Comparison of ENCODE assay signal across 23 cellular contexts in the genomic region with DNA sequence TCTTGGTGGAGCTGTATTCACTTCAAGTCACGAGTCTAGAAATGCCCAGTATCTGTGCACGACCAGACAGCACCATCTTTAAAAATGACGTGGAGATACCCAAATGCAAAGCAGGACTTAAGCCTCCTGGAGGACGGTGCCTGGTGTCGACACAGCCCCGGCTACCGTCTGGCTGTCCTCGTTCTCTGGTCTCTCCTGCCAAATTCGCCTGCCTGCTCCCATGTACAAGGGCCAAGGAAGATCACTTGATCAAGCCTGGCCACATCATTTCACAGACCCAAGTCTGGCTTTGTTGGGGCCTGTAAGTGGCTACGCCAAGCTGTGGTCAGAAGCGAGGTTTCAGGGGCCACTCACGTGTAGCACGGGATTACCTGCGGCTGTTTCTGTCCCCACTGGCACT. TPM values are rescaled to one million over a fixed set of nuclear protein-coding genes. Genes with fewer than 3 reads are reported as not detected.
A peak's percentile ranks its signal among the peaks of the same experiment; 100 is the strongest.
DNase-seq lines count a peak whose midpoint lies in the region; ATAC-seq, FAIRE-seq and TF ChIP-seq lines count a peak whose summit lies in the region.
"Had no signal": no experiment of that assay in that cellular context is flagged by ENCODE, and none has a peak within 500 bp of the region (broad histone marks: within the 10 kb centered on the region; RNA-seq: fewer than 3 reads in every experiment).

No MANE protein-coding gene starts in this region.

- H3K9me3 ChIP-seq in HUES48 (ENCODE audit: control insufficient read depth, insufficient read depth, low read length): no peaks in the 10 kb centered on the region
- H3K9me3 ChIP-seq in GM12878 (replicated peaks; ENCODE audit: control insufficient read depth, insufficient read depth, low read length): no peaks in the 10 kb centered on the region
- no peaks in the 10 kb centered on the region for H3K9me3 ChIP-seq in HepG2 (ENCODE audit: low read length)
- H3K9me3 ChIP-seq in CD4-positive, alpha-beta T cell (ENCODE audit: control insufficient read depth, low read length): no peaks in the 10 kb centered on the region
- H3K9me3 ChIP-seq: HAP-1 had no signal

- no peak for ATAC-seq in GM12878
- ATAC-seq in HepG2: no peak
- no peak for ATAC-seq in GM21526 (IDR thresholded peaks at IDR 0.05; ENCODE audit: low FRiP score, unreplicated experiment)
- no peak for ATAC-seq in CD4-positive, alpha-beta T cell (ENCODE audit: poor library complexity)
- ATAC-seq: T-cell had no signal

- no peak overlapping the region for H3K27ac Mint-ChIP-seq in CD4-positive, alpha-beta T cell
- H3K27ac Mint-ChIP-seq: activated naive CD4-positive, alpha-beta T cell treated with anti-CD3 and anti-CD28 coated beads for 36 hours; T-cell had no signal

- peak; percentile 55 for DNase-seq in G401 (ENCODE audit: low spot score)
- DNase-seq in GM12878 (ENCODE audit: low read depth, low spot score): no peak
- DNase-seq in HepG2 (ENCODE audit: low spot score): no peak
- DNase-seq in NCI-H69 (lab: John Stamatoyannopoulos, UW): no peak
- DNase-seq in CD4-positive, alpha-beta T cell: no peak
- no peak for DNase-seq in mesenteric fat pad (ENCODE audit: low spot score)
- DNase-seq: activated CD4-positive, CD25-positive, alpha-beta regulatory T cell treated with anti-CD3 and anti-CD28 coated beads, Interleukin-2, amount 50 U/mL, for 72 hours; activated CD8-positive, alpha-beta memory T cell treated with anti-CD3 and anti-CD28 coated beads for 24 hours; activated naive CD4-positive, alpha-beta T cell treated with anti-CD3 and anti-CD28 coated beads for 36 hours; activated T-cell treated with anti-CD3 and anti-CD28 coated beads, Interleukin-2, amount 50 U/mL, for 48 hours; Calu3; cortex of kidney; EL; NCI-H1105; NCI-H2029; NCI-H226; Right ventricle myocardium superior; T-cell; trophoblast cell had no signal

- H3K4me1 Mint-ChIP-seq in CD4-positive, alpha-beta T cell (ENCODE audit: low read depth): no peaks in the 10 kb centered on the region

- SMC1A ChIA-PET in GM12878 (lab: Charles Lee; ENCODE audit: uncharacterized antibody, unreplicated experiment): interaction anchor here (0.7 to 2.7 kb wide), 2 partner anchors 30 to 314 kb away, joined by 3 to 11 read pairs; no protein-coding TSS in a partner anchor

- RAD21 ChIA-PET in GM12878 (lab: Charles Lee; ENCODE audit: unreplicated experiment): interaction anchor here (0.8 to 2.0 kb wide), 2 partner anchors 29 to 30 kb away, joined by 3 to 10 read pairs; no protein-coding TSS in a partner anchor

- H3K36me3 ChIP-seq in HUES48 (ENCODE audit: control insufficient read depth, insufficient read depth, low read length) (peaks cover 43% of the 10 kb centered on the region), GM12878 (ENCODE audit: control insufficient read depth in 2 of 2, insufficient read depth in 2 of 2, low read length in 1 of 2) (peaks cover 20 to 30% of the 10 kb centered on the region in 2 experiments), HepG2 (replicated peaks in 1 of 2; ENCODE audit: control insufficient read depth in 1 of 2, insufficient read depth in 2 of 2, low read length in 2 of 2) (peaks cover 21 to 45% of the 10 kb centered on the region in 2 experiments)

- H4K20me1 ChIP-seq in GM12878 (ENCODE audit: control insufficient read depth, insufficient read depth) (no peaks in the 10 kb centered on the region; the same call in 1 of the 2 replicates), HepG2 (ENCODE audit: insufficient read depth, low read length) (no peaks in the 10 kb centered on the region)

- FAIRE-seq in GM12878 (lab: Jason Lieb, UNC) (no peak), HepG2 (lab: Jason Lieb, UNC) (peak; percentile 4)

- H3K4me2 ChIP-seq in GM12878 (ENCODE audit: control insufficient read depth, insufficient read depth): no peak overlapping the region
- no peak overlapping the region for H3K4me2 ChIP-seq in HepG2 (ENCODE audit: low read depth, low read length)

- H3K4me1 ChIP-seq in HUES48 (ENCODE audit: control insufficient read depth, insufficient read depth, low read length) (no peaks in the 10 kb centered on the region), GM12878 (ENCODE audit: control insufficient read depth, insufficient read depth, low read length) (peaks cover 4% of the 10 kb centered on the region; the same call in 1 of the 2 replicates), HepG2 (ENCODE audit: insufficient read depth, low read length) (peaks cover 40% of the 10 kb centered on the region)
- H3K4me1 ChIP-seq: HAP-1 had no signal

- H3K4me3 ChIP-seq in HUES48 (ENCODE audit: low read depth, low read length) (no peak overlapping the region), GM12878 (no peak overlapping the region), HepG2 (replicated peaks in 1 of 3; ENCODE audit: insufficient read depth in 1 of 3, low read depth in 2 of 3, low read length in 3 of 3) (no peak overlapping the region)
- H3K4me3 ChIP-seq: HAP-1, skin epidermis had no signal

- H3K9me3 Mint-ChIP-seq in CD4-positive, alpha-beta T cell: no peaks in the 10 kb centered on the region
- H3K9me3 Mint-ChIP-seq: activated naive CD4-positive, alpha-beta T cell treated with anti-CD3 and anti-CD28 coated beads for 36 hours; T-cell had no signal

- TF ChIP-seq RAD21 in GM12878 (IDR thresholded peaks at IDR 0.05; ENCODE audit: insufficient read depth, low read depth, low read length) (no peak), HepG2 (CRISPR knock-in tag; IDR thresholded peaks at IDR 0.05) (no peak)

- H2AFZ ChIP-seq in GM12878 (ENCODE audit: control insufficient read depth, low read depth, low read length) (no peak overlapping the region), HepG2 (ENCODE audit: low read length) (no peak overlapping the region)

- no peak overlapping the region for H3K9ac ChIP-seq in HUES48 (ENCODE audit: low read depth, low read length)
- no peak overlapping the region for H3K9ac ChIP-seq in GM12878 (ENCODE audit: control insufficient read depth, insufficient read depth, low read length)
- H3K9ac ChIP-seq in HepG2 (ENCODE audit: insufficient read depth, low read depth, low read length): no peak overlapping the region

- no peaks in the 10 kb centered on the region for H3K27me3 ChIP-seq in HUES48 (ENCODE audit: control insufficient read depth, insufficient read depth, low read length)
- no peaks in the 10 kb centered on the region for H3K27me3 ChIP-seq in GM12878 (replicated peaks in 1 of 2; ENCODE audit: control insufficient read depth in 2 of 2, insufficient read depth in 2 of 2, low read length in 1 of 2)
- H3K27me3 ChIP-seq in HepG2 (ENCODE audit: control insufficient read depth in 1 of 2, insufficient read depth in 2 of 2, low read length in 2 of 2): peaks cover 4 to 27% of the 10 kb centered on the region in 2 experiments
- H3K27me3 ChIP-seq in CD4-positive, alpha-beta T cell (ENCODE audit: control insufficient read depth, insufficient read depth, low read length): no peaks in the 10 kb centered on the region

- WGBS in GM12878 (ENCODE audit: insufficient coverage, insufficient replicate concordance, low lambda C conversion rate, missing lambda C conversion rate): 75% methylated on average over 14 of the region's 14 CpGs
- WGBS in HepG2 (ENCODE audit: low lambda C conversion rate): 98% methylated on average over 13 of the region's 14 CpGs

- intact Hi-C loops in GM12878 (cut with micrococcal nuclease; ENCODE audit: unreplicated experiment) (loop anchor here (10.0 kb wide), 1 partner anchor 624 kb away; no protein-coding TSS in a partner anchor), HepG2 (cut with micrococcal nuclease; ENCODE audit: unreplicated experiment) (loop anchor here (5.0 kb wide), 1 partner anchor 296 kb away; no protein-coding TSS in a partner anchor)
- intact Hi-C loops in CD4-positive, alpha-beta T cell (cut with DNase I, micrococcal nuclease): loop anchor here (2.0 to 10.0 kb wide), 4 partner anchors 228 to 626 kb away; no protein-coding TSS in a partner anchor

- TF ChIP-seq EP300 in GM12878 (IDR thresholded peaks at IDR 0.05; ENCODE audit: borderline replicate concordance in 1 of 2, control insufficient read depth in 1 of 2, low read depth in 2 of 2, low read length in 2 of 2): no peak
- no peak for TF ChIP-seq EP300 in HepG2 (IDR thresholded peaks at IDR 0.05; ENCODE audit: low read depth in 2 of 2, low read length in 2 of 2)
- TF ChIP-seq EP300 in HepG2 (CRISPR knock-in tag; IDR thresholded peaks at IDR 0.05; ENCODE audit: borderline replicate concordance): no peak

- H3K27me3 Mint-ChIP-seq in CD4-positive, alpha-beta T cell: no peaks in the 10 kb centered on the region
- H3K27me3 Mint-ChIP-seq: T-cell had no signal

- BruUV-seq in GM12878 (replicated peaks; lab: Mats Ljungman, UMichigan) (no TSS peak), HepG2 (replicated peaks; lab: Mats Ljungman, UMichigan) (no TSS peak)

- peak; percentile 42; the same call in 1 of the 2 replicates for TF ChIP-seq POLR2A in GM12878 (IDR thresholded peaks at IDR 0.05; ENCODE audit: low read depth, low read length)
- TF ChIP-seq POLR2A in HepG2 (IDR thresholded peaks at IDR 0.05; ENCODE audit: insufficient read depth in 1 of 2, low read depth in 2 of 2, low read length in 2 of 2): no peak

- in situ Hi-C loops in G401 (cut with HindIII; ENCODE audit: low sequenced_read_pairs) (loop anchor here (25.0 kb wide), 1 partner anchor 326 kb away; a partner anchor contains a TSS), GM12878 (cut with MboI) (loop anchor here (5.0 to 10.0 kb wide), 2 partner anchors 361 to 624 kb away; no protein-coding TSS in a partner anchor), HepG2 (cut with HindIII; ENCODE audit: extremely low pct_ligation_motif_present, low pct_unique_long_range_greater_than_20kb) (loop anchor here (5.0 to 25.0 kb wide), 3 partner anchors 316 to 626 kb away; a partner anchor contains a TSS)

- H3K79me2 ChIP-seq in GM12878 (ENCODE audit: control insufficient read depth, insufficient read depth, low read length): peaks cover 9% of the 10 kb centered on the region
- H3K79me2 ChIP-seq in HepG2 (ENCODE audit: insufficient read depth, low read length): no peaks in the 10 kb centered on the region

- peaks cover 52% of the 10 kb centered on the region for H3K36me3 Mint-ChIP-seq in CD4-positive, alpha-beta T cell (ENCODE audit: low read depth)

- peak overlapping the region; percentile 7 for H3K27ac ChIP-seq in HUES48 (ENCODE audit: low read depth, low read length)
- no peak overlapping the region for H3K27ac ChIP-seq in GM12878 (ENCODE audit: control insufficient read depth, insufficient read depth)
- H3K27ac ChIP-seq in HepG2 (ENCODE audit: extremely low read length, insufficient read depth, low read length): no peak overlapping the region
- H3K27ac ChIP-seq in CD4-positive, alpha-beta T cell (ENCODE audit: low read depth, low read length): no peak overlapping the region
- H3K27ac ChIP-seq: skin epidermis had no signal

- H3K4me3 Mint-ChIP-seq in CD4-positive, alpha-beta T cell: no peak overlapping the region
- H3K4me3 Mint-ChIP-seq: activated naive CD4-positive, alpha-beta T cell treated with anti-CD3 and anti-CD28 coated beads for 36 hours; T-cell had no signal

- no peak for TF ChIP-seq CTCF in GM12878 (IDR thresholded peaks at IDR 0.05 in 2 of 3, conservative IDR thresholded peaks at IDR 0.05 in 1 of 3; ENCODE audit: control insufficient read depth in 2 of 3, extremely low read depth in 1 of 3, insufficient read depth in 1 of 3, low read depth in 3 of 3, low read length in 3 of 3)
- no peak for TF ChIP-seq CTCF in HepG2 (CRISPR knock-in tag; IDR thresholded peaks at IDR 0.05)
- TF ChIP-seq CTCF in CD4-positive, alpha-beta T cell (IDR thresholded peaks at IDR 0.05): no peak

- POLR2A ChIA-PET in GM12878 (lab: Charles Lee): interaction anchor here (1.2 kb wide), 1 partner anchor 30 kb away, joined by 4 read pairs; no protein-coding TSS in a partner anchor
- POLR2A ChIA-PET in HepG2 (lab: Yijun Ruan, JAX): interaction anchor here (4.8 kb wide), 1 partner anchor 10 kb away, joined by 38 read pairs; a partner anchor contains a TSS
- POLR2A ChIA-PET in CD4-positive, alpha-beta T cell (lab: Charles Lee): interaction anchor here (6.9 kb wide), 1 partner anchor 9 kb away, joined by 44 read pairs; a partner anchor contains a TSS

- CTCF ChIA-PET in GM12878 (lab: Yijun Ruan, JAX): interaction anchor here (0.6 to 9.1 kb wide), 5 partner anchors 29 to 366 kb away, joined by 3 to 109 read pairs (median 15); no protein-coding TSS in a partner anchor
- CTCF ChIA-PET in HepG2 (lab: Yijun Ruan, JAX; ENCODE audit: low intra/inter-chr PET ratio, low total read pairs): no interaction called here
- CTCF ChIA-PET in CD4-positive, alpha-beta T cell (lab: Charles Lee): interaction anchor here (2.2 kb wide), 1 partner anchor 366 kb away, joined by 8 read pairs; no protein-coding TSS in a partner anchor

RNA-seq across cellular contexts. Expression of a gene that starts 9.4 kb away (rescaled TPM):
- 382 and 511 TPM in 2 replicates for total RNA-seq in G401 (2014; rRNA removed; shearing (Covaris generic))
- total RNA-seq in GM12878 (2013; cell fraction: nucleolus; rRNA removed): 30.2 and 35.3 TPM in 2 replicates
- total RNA-seq in GM12878 (2014; rRNA removed) (314 and 385 TPM in 2 replicates), GM12878 (2014; rRNA removed; fragmentation: Illumina TruSeq; extraction: Trizol) (393 and 419 TPM in 2 replicates), GM12878 (2021) (281 and 308 TPM in 2 replicates), HepG2 (2016; rRNA removed; fragmentation: Illumina TruSeq; extraction: Trizol) (371 and 422 TPM in 2 replicates), mesenteric fat pad (32.8 TPM)
- 143 TPM for polyA plus RNA-seq in GM12878 (2011; ENCODE audit: low read depth)
- polyA plus RNA-seq in GM12878 (2011; rRNA removed) (441 and 462 TPM in 2 replicates), GM12878 (2014; fragmentation: Illumina TruSeq; extraction: Trizol) (423 and 510 TPM in 2 replicates), GM12878 (2014; fragmentation: Nextera tagmentation; extraction: Ambion mirVana) (100 to 1,000 TPM; 131 to 235 TPM), GM12878 (2014; rRNA removed) (318 and 385 TPM in 2 replicates), GM12878 (2016; fragmentation: Nextera tagmentation; extraction: Ambion mirVana) (100 to 1,000 TPM in 1 of 2 experiments, 10 to 100 TPM in 1; 68.5 to 366 TPM), HepG2 (2011; rRNA removed) (105 and 142 TPM in 2 replicates)
- polyA plus RNA-seq in GM12878 (2011; cell fraction: cytosol; rRNA removed): 272 and 313 TPM in 2 replicates
- 176 and 243 TPM in 2 replicates for polyA plus RNA-seq in GM12878 (2011; cell fraction: nucleus; rRNA removed)
- polyA plus RNA-seq in GM12878 (2012): 145 and 165 TPM in 2 replicates
- 297 and 376 TPM in 2 replicates for polyA minus RNA-seq in GM12878 (2011; rRNA and poly(A)+ RNA removed)
- 90.7 and 122 TPM in 2 replicates for polyA minus RNA-seq in GM12878 (2011; cell fraction: cytosol; rRNA and poly(A)+ RNA removed)
- 32.8 and 50.8 TPM in 2 replicates for polyA minus RNA-seq in GM12878 (2011; cell fraction: nucleus; rRNA and poly(A)+ RNA removed)
- 747 and 845 TPM in 2 replicates for total RNA-seq in HepG2 (2016; cell fraction: cytosol; rRNA removed; fragmentation: Illumina TruSeq; extraction: Trizol; ENCODE audit: low read depth)
- 382 and 405 TPM in 2 replicates for total RNA-seq in HepG2 (2016; cell fraction: insoluble cytoplasmic fraction; rRNA removed; fragmentation: Illumina TruSeq; extraction: Trizol)
- total RNA-seq in HepG2 (2016; cell fraction: membrane; rRNA removed; fragmentation: Illumina TruSeq; extraction: Trizol): 1,179 and 1,380 TPM in 2 replicates
- 154 and 170 TPM in 2 replicates for total RNA-seq in HepG2 (2016; cell fraction: nucleus; rRNA removed; fragmentation: Illumina TruSeq; extraction: Trizol)
- 93.6 and 131 TPM in 2 replicates for polyA plus RNA-seq in HepG2 (2011; cell fraction: cytosol; rRNA removed)
- 44.5 and 56.5 TPM in 2 replicates for polyA plus RNA-seq in HepG2 (2011; cell fraction: nucleus; rRNA removed)
- polyA plus RNA-seq in HepG2 (2012): 108 and 109 TPM in 2 replicates
- polyA plus RNA-seq in HepG2 (2016; cell fraction: cytosol; fragmentation: Illumina TruSeq; extraction: Trizol; ENCODE audit: low read depth): 923 and 940 TPM in 2 replicates
- polyA plus RNA-seq in HepG2 (2016; cell fraction: insoluble cytoplasmic fraction; fragmentation: Illumina TruSeq; extraction: Trizol; ENCODE audit: low read depth): 367 and 392 TPM in 2 replicates
- polyA plus RNA-seq in HepG2 (2016; cell fraction: membrane; fragmentation: Illumina TruSeq; extraction: Trizol; ENCODE audit: low read depth): 1,008 and 1,080 TPM in 2 replicates
- 235 and 237 TPM in 2 replicates for polyA plus RNA-seq in HepG2 (2016; cell fraction: nucleus; fragmentation: Illumina TruSeq; extraction: Trizol; ENCODE audit: insufficient read depth, low read depth)
- 64.0 and 223 TPM in 2 replicates for polyA minus RNA-seq in HepG2 (2011; rRNA and poly(A)+ RNA removed; ENCODE audit: low replicate concordance)
- polyA minus RNA-seq in HepG2 (2011; cell fraction: cytosol; rRNA and poly(A)+ RNA removed): 53.3 and 58.5 TPM in 2 replicates
- 32.7 and 35.2 TPM in 2 replicates for polyA minus RNA-seq in HepG2 (2011; cell fraction: nucleus; rRNA and poly(A)+ RNA removed)
- total RNA-seq in CD4-positive, alpha-beta T cell: 100 to 1,000 TPM; 162 to 164 TPM
